25 cellular contexts compared by ENCODE assay signal in the genomic region with DNA sequence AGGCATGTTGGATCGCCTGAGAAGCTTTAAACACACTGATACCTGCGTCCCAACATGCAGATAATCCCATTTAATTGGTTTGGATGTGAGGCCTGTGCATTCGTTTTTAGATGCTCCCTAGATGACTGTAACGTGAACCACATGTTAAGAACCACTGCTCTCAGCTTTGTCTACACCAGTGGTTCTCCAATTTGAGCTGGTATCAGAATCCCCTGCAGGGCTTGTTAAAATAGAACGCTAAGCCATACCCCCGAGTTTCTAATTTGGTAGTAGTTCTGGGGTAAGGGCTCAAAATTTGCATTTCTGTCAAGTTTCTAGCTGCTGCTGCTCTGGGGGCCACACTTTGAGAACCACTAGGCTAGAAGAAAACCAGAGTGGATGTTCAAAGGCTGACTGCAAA.
"Had no signal": no experiment of that assay in that cellular context is flagged by ENCODE, and none has a peak within 500 bp of the region (broad histone marks: within the 10 kb centered on the region; RNA-seq: fewer than 3 reads in every experiment).

No MANE protein-coding gene starts in this region.

- H3K27me3 Mint-ChIP-seq: activated naive CD8-positive, alpha-beta T cell; brain had no signal

- H3K36me3 ChIP-seq: MG63 had no signal

- H3K27ac ChIP-seq: PC-9 had no signal

- H3K4me2 ChIP-seq: PC-9 had no signal

- H3K27me3 ChIP-seq: MG63 had no signal

- ATAC-seq: activated T-cell treated with anti-CD3 and anti-CD28 coated beads, Interleukin-2, amount 50 U/mL, for 4 hours; T-helper 17 cell; WTC11 had no signal

- H3K4me3 Mint-ChIP-seq: activated naive CD4-positive, alpha-beta T cell treated with anti-CD3 and anti-CD28 coated beads for 36 hours; activated naive CD8-positive, alpha-beta T cell; activated T-cell treated with anti-CD3 and anti-CD28 coated beads, Interleukin-2, amount 50 U/mL, for 4 hours; brain; T-helper 17 cell; WTC11 had no signal

- DNase-seq: activated CD4-positive, alpha-beta T cell treated with anti-CD3 and anti-CD28 coated beads for 48 hours; activated CD4-positive, alpha-beta T cell treated with anti-CD3 and anti-CD28 coated beads, Interleukin-2, amount 50 U/mL, for 48 hours; activated CD4-positive, CD25-positive, alpha-beta regulatory T cell treated with anti-CD3 and anti-CD28 coated beads, Interleukin-2, amount 50 U/mL, for 72 hours; activated effector memory CD4-positive, alpha-beta T cell treated with anti-CD3 and anti-CD28 coated beads, Interleukin-2, amount 50 U/mL, for 16 hours; activated naive CD4-positive, alpha-beta T cell treated with anti-CD3 and anti-CD28 coated beads for 36 hours; activated T-cell treated with anti-CD3 and anti-CD28 coated beads, Interleukin-2, amount 50 U/mL, for 4 hours; amygdala; MG63; MV-4-11; NCI-H1092 treated with DMSO at 0.1 percent for 48 hours; NCI-H1417 treated with DMSO at 0.1 percent for 48 hours; NCI-H1694; NCI-H2029; NCI-H2107; NCI-H2171 treated with DMSO at 0.1 percent for 48 hours; NCI-H345; NCI-H510A; NCI-H526 treated with DMSO at 0.1 percent for 48 hours; PC-9; SIG-M5; T-helper 17 cell; T-helper 9 cell had no signal

- H3K27ac Mint-ChIP-seq: activated naive CD4-positive, alpha-beta T cell treated with anti-CD3 and anti-CD28 coated beads for 36 hours; activated naive CD8-positive, alpha-beta T cell; brain; T-helper 17 cell; WTC11 had no signal

- H3K36me3 Mint-ChIP-seq: activated naive CD8-positive, alpha-beta T cell had no signal

- H3K4me1 Mint-ChIP-seq: brain, T-helper 17 cell, WTC11 had no signal

- H3K4me3 ChIP-seq: MG63, PC-9 had no signal

- H2AFZ ChIP-seq: PC-9 had no signal

- H3K9me3 Mint-ChIP-seq: activated naive CD4-positive, alpha-beta T cell treated with anti-CD3 and anti-CD28 coated beads for 36 hours; activated T-cell treated with anti-CD3 and anti-CD28 coated beads, Interleukin-2, amount 50 U/mL, for 4 hours; brain; WTC11 had no signal
